ENCODE assay signal across 17 cellular contexts in genomic region chr10:103842605-103843004, GRCh38. TPM values are rescaled to one million over a fixed set of nuclear protein-coding genes. Genes with fewer than 3 reads are reported as not detected.
A peak's percentile ranks its signal among the peaks of the same experiment; 100 is the strongest.
DNase-seq lines count a peak whose midpoint lies in the region; ATAC-seq, FAIRE-seq and TF ChIP-seq lines count a peak whose summit lies in the region.
"Had no signal": no experiment of that assay in that cellular context is flagged by ENCODE, and none has a peak within 500 bp of the region (broad histone marks: within the 10 kb centered on the region; RNA-seq: fewer than 3 reads in every experiment).

No MANE protein-coding gene starts in this region.

- peaks cover 4% of the 10 kb centered on the region; the same call in 1 of the 2 replicates for H3K36me3 Mint-ChIP-seq in HFFc6 (ENCODE audit: low read depth)
- H3K36me3 Mint-ChIP-seq: T-cell had no signal

- H3K9me3 ChIP-seq in colonic mucosa (no peaks in the 10 kb centered on the region), gastrocnemius medialis (no peaks in the 10 kb centered on the region), small intestine (ENCODE audit: control insufficient read depth, low read depth) (no peaks in the 10 kb centered on the region)

- H3K4me3 Mint-ChIP-seq in HFFc6 = no peak overlapping the region
- H3K4me3 Mint-ChIP-seq: T-cell had no signal

- no peak overlapping the region for H3K4me3 ChIP-seq in colonic mucosa
- H3K4me3 ChIP-seq in gastrocnemius medialis = no peak overlapping the region
- H3K4me3 ChIP-seq in small intestine (ENCODE audit: low read depth in 1 of 2, low read length in 2 of 2) = no peak overlapping the region

- WGBS in small intestine, 3 donors = 48 to 59% (median 51%) methylated on average over 7 of the region's 7 CpGs

- in situ Hi-C loops in gastrocnemius medialis (cut with MboI; ENCODE audit: low sequenced_read_pairs in 4 of 4) = loop anchor here in 1 of 4 donors (10.0 kb wide), 1 partner anchor 78 kb away; no protein-coding TSS in a partner anchor

- H3K27ac ChIP-seq in colonic mucosa (peak overlapping the region; percentile 0), gastrocnemius medialis (peak overlapping the region; percentile 11 to 83 (median 78)), small intestine (ENCODE audit: low read depth in 1 of 2, low read length in 1 of 2) (no peak overlapping the region)
- H3K27ac ChIP-seq: C4-2B had no signal

- no peaks in the 10 kb centered on the region for H3K27me3 ChIP-seq in colonic mucosa
- H3K27me3 ChIP-seq in gastrocnemius medialis = no peaks in the 10 kb centered on the region
- H3K27me3 ChIP-seq in small intestine (ENCODE audit: control insufficient read depth in 2 of 2, insufficient read depth in 2 of 2, low read length in 2 of 2) = no peaks in the 10 kb centered on the region

- no peak for ATAC-seq in gastrocnemius medialis
- no peak for ATAC-seq in GM21515 (IDR thresholded peaks at IDR 0.05; ENCODE audit: unreplicated experiment)
- ATAC-seq in GM21381 (IDR thresholded peaks at IDR 0.05; ENCODE audit: unreplicated experiment) = no peak
- ATAC-seq: T-cell had no signal

- H3K27ac Mint-ChIP-seq in HFFc6 = peak overlapping the region; percentile 23; the same call in 1 of the 2 replicates
- H3K27ac Mint-ChIP-seq: T-cell had no signal

- no peak for FAIRE-seq in small intestine (lab: Jason Lieb, UNC)

- no peaks in the 10 kb centered on the region for H3K9me3 Mint-ChIP-seq in HFFc6
- H3K9me3 Mint-ChIP-seq: T-cell had no signal

- peak overlapping the region in 1 of 2 donors; percentile 41 for H3K9ac ChIP-seq in colonic mucosa (ENCODE audit: low read depth in 2 of 2, low read length in 2 of 2)

- no peak for TF ChIP-seq POLR2A in gastrocnemius medialis (IDR thresholded peaks at IDR 0.05)

- peaks cover 67% of the 10 kb centered on the region for H3K4me1 Mint-ChIP-seq in HFFc6 (ENCODE audit: low read depth)

- H3K4me1 ChIP-seq in colonic mucosa (peaks cover 44% of the 10 kb centered on the region), gastrocnemius medialis (peaks cover 86 to 89% of the 10 kb centered on the region in 2 donors), small intestine (ENCODE audit: control insufficient read depth in 2 of 2, insufficient read depth in 1 of 2, low read depth in 1 of 2, low read length in 1 of 2) (peaks cover 0 to 18% of the 10 kb centered on the region in 2 donors)

- H3K27me3 Mint-ChIP-seq in HFFc6 (ENCODE audit: insufficient read depth) = peaks cover 2% of the 10 kb centered on the region
- H3K27me3 Mint-ChIP-seq: T-cell had no signal

- TF ChIP-seq CTCF in HFFc6 (IDR thresholded peaks at IDR 0.05) = no peak
- no peak for TF ChIP-seq CTCF in colonic mucosa (IDR thresholded peaks at IDR 0.05)
- TF ChIP-seq CTCF in gastrocnemius medialis (IDR thresholded peaks at IDR 0.05 in 4 of 5, conservative IDR thresholded peaks at IDR 0.05 in 1 of 5) = no peak

- peak; percentile 12 for DNase-seq in NCI-H2227 (lab: John Stamatoyannopoulos, UW; ENCODE audit: unreplicated experiment)
- no peak for DNase-seq in NCI-H2227 treated with DMSO at 0.1 percent for 48 hours (lab: John Stamatoyannopoulos, UW)
- DNase-seq in HFFc6 = no peak
- peak; percentile 21 for DNase-seq in colonic mucosa
- no peak for DNase-seq in gastrocnemius medialis
- no peak for DNase-seq in small intestine
- DNase-seq: H7; IMR-90; Kasumi-1; NCI-H2081 treated with DMSO at 0.1 percent for 48 hours; NCI-H446; NK-92 treated with Interleukin-12 subunit alpha and Interleukin-12 subunit beta, amount 100 ng/mL, for 24 hours; OCI-M1; T-cell had no signal

- no peaks in the 10 kb centered on the region for H3K36me3 ChIP-seq in colonic mucosa
- H3K36me3 ChIP-seq in gastrocnemius medialis = no peaks in the 10 kb centered on the region
- no peaks in the 10 kb centered on the region for H3K36me3 ChIP-seq in small intestine (ENCODE audit: control insufficient read depth in 2 of 2, insufficient read depth in 2 of 2, low read length in 2 of 2)

- intact Hi-C loops in colonic mucosa (cut with DNase I) = no loop called here
- intact Hi-C loops in gastrocnemius medialis (cut with DNase I; ENCODE audit: low total_unique reads) = no loop called here

RNA-seq across cellular contexts. Expression of gene SH3PXD2A, which starts 12.8 kb away (rescaled TPM):
- total RNA-seq in HFFc6 (2021; fragmentation: NEBNext Ultra II Directional; extraction: Animal tissue kit (Norgen Biotek cat#: 25700)) = 100 to 1,000 TPM in 2 of 6 experiments, 10 to 100 TPM in 4; 75.5 to 113 (median 81.1) TPM
- total RNA-seq in colonic mucosa (10 to 100 TPM; 37.5 to 40.8 TPM), gastrocnemius medialis (10 to 100 TPM in 2 of 4 donors, 1 to 10 TPM in 2; 6.2 to 16.8 (median 11.4) TPM)
- polyA plus RNA-seq in small intestine = 1 to 10 TPM; 2.2 to 9.1 (median 8.4) TPM

Comparison
In these comparisons a context has a peak if more than half of its experiments do, and no peak if none do; other contexts are left out.
1. DNase-seq: peak in NCI-H2227 (single experiment) and colonic mucosa (single experiment); none in NCI-H2227 treated with DMSO at 0.1 percent for 48 hours (single experiment), HFFc6 (single experiment), gastrocnemius medialis (0 of 2) and small intestine (single experiment).
2. H3K27ac ChIP-seq: peak in colonic mucosa (single experiment) and gastrocnemius medialis (4 of 4); none in small intestine (0 of 2).